In the genomic region with DNA sequence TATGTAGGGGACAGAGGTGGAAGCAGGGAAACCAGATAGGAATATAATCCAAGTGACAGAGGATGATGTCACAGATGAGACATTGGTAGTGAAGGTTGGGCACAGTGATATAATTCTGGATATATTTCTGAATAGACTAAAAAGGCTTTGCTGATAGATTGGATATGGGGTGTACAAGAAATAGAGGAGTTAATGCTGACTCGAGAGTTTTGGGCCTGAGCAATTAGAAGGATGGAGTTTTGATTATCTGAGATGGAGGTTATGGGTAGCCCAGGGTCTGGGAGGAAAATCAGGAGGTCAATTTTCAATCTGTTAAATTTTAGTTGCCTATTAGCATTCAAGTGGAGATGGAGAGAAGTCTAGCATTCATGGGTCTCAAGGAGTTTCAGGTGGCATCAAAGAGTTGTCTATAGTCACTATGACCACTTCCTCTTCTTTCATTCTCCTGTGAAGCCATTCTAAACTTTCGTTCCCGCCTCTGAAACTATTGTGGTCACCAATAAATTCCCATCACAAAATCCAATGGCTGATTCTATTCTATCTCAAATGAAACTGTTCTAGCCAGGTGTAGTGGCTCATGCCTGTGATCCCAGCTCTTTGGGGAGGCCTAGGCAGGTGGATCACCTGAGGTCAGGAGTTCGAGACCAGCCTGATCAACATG, we compare ENCODE assay signal across 16 cellular contexts. TPM values are rescaled to one million over a fixed set of nuclear protein-coding genes. Genes with fewer than 3 reads are reported as not detected.
DNase-seq lines count a peak whose midpoint lies in the region; ATAC-seq lines count a peak whose summit lies in the region.
"Had no signal": no experiment of that assay in that cellular context is flagged by ENCODE, and none has a peak within 500 bp of the region (broad histone marks: within the 10 kb centered on the region; RNA-seq: fewer than 3 reads in every experiment).

No MANE protein-coding gene starts in this region.

- DNase-seq in immature natural killer cell, result no peak
- DNase-seq in H4 (ENCODE audit: low spot score), result no peak
- DNase-seq in NCI-H82 treated with DMSO at 0.1 percent for 48 hours (lab: John Stamatoyannopoulos, UW; ENCODE audit: unreplicated experiment), result no peak
- no peak for DNase-seq in effector CD8-positive, alpha-beta T cell (lab: John Stamatoyannopoulos, UW)
- DNase-seq: activated CD4-positive, alpha-beta memory T cell treated with anti-CD3 and anti-CD28 coated beads, Interleukin-2, amount 10 ng/mL, durations not matched to agents 7 days and 5 days; CD4-positive, alpha-beta T cell; hippocampal formation; mesenchymal stem cell; NCI-H146; posterior cingulate gyrus had no signal

- H3K4me3 Mint-ChIP-seq in activated T-helper 17 cell treated with anti-CD3 and anti-CD28 coated beads, Interleukin-2, amount 50 U/mL, for 72 hours, result no peak overlapping the region
- no peak overlapping the region for H3K4me3 Mint-ChIP-seq in immature natural killer cell
- H3K4me3 Mint-ChIP-seq: activated CD4-positive, alpha-beta memory T cell treated with anti-CD3 and anti-CD28 coated beads, Interleukin-2, amount 10 ng/mL, durations not matched to agents 7 days and 5 days; activated naive CD4-positive, alpha-beta T cell treated with anti-CD3 and anti-CD28 coated beads, Interleukin-2, amount 50 U/mL, for 24 hours; CD4-positive, alpha-beta T cell; stimulated activated effector memory CD8-positive, alpha-beta T cell treated with anti-CD3 and anti-CD28 coated beads, Interleukin-12 subunit alpha, Interleukin-12 subunit beta, amount 100 ng/mL, for 72 hours had no signal

- no peaks in the 10 kb centered on the region for H3K9me3 Mint-ChIP-seq in activated T-helper 17 cell treated with anti-CD3 and anti-CD28 coated beads, Interleukin-2, amount 50 U/mL, for 72 hours
- no peaks in the 10 kb centered on the region for H3K9me3 Mint-ChIP-seq in immature natural killer cell
- H3K9me3 Mint-ChIP-seq: activated CD4-positive, alpha-beta memory T cell treated with anti-CD3 and anti-CD28 coated beads, Interleukin-2, amount 10 ng/mL, durations not matched to agents 7 days and 5 days; activated naive CD4-positive, alpha-beta T cell treated with anti-CD3 and anti-CD28 coated beads, Interleukin-2, amount 50 U/mL, for 24 hours; CD4-positive, alpha-beta T cell; stimulated activated effector memory CD8-positive, alpha-beta T cell treated with anti-CD3 and anti-CD28 coated beads, Interleukin-12 subunit alpha, Interleukin-12 subunit beta, amount 100 ng/mL, for 72 hours had no signal

- H3K36me3 Mint-ChIP-seq in activated T-helper 17 cell treated with anti-CD3 and anti-CD28 coated beads, Interleukin-2, amount 50 U/mL, for 72 hours (ENCODE audit: low read depth), result no peaks in the 10 kb centered on the region
- H3K36me3 Mint-ChIP-seq in immature natural killer cell, result peaks cover 4 to 5% (median 5%) of the 10 kb centered on the region in 3 donors
- H3K36me3 Mint-ChIP-seq: stimulated activated effector memory CD8-positive, alpha-beta T cell treated with anti-CD3 and anti-CD28 coated beads, Interleukin-12 subunit alpha, Interleukin-12 subunit beta, amount 100 ng/mL, for 72 hours had no signal

- ATAC-seq in GM18517 (IDR thresholded peaks at IDR 0.05; ENCODE audit: unreplicated experiment) (peak; percentile 62), GM21526 (IDR thresholded peaks at IDR 0.05; ENCODE audit: low FRiP score, unreplicated experiment) (peak; percentile 57), HG03342 (IDR thresholded peaks at IDR 0.05; ENCODE audit: unreplicated experiment) (peak; percentile 81)
- peak; percentile 72 for ATAC-seq in activated T-helper 17 cell treated with anti-CD3 and anti-CD28 coated beads, Interleukin-2, amount 50 U/mL, for 72 hours (replicated peaks)
- ATAC-seq: stimulated activated effector memory CD8-positive, alpha-beta T cell treated with anti-CD3 and anti-CD28 coated beads, Interleukin-12 subunit alpha, Interleukin-12 subunit beta, amount 100 ng/mL, for 72 hours had no signal

- no peaks in the 10 kb centered on the region for H3K27me3 Mint-ChIP-seq in activated T-helper 17 cell treated with anti-CD3 and anti-CD28 coated beads, Interleukin-2, amount 50 U/mL, for 72 hours
- peaks cover 0 to 4% (median 0%) of the 10 kb centered on the region in 3 donors for H3K27me3 Mint-ChIP-seq in immature natural killer cell (ENCODE audit: low read depth in 3 of 3)
- H3K27me3 Mint-ChIP-seq: activated CD4-positive, alpha-beta memory T cell treated with anti-CD3 and anti-CD28 coated beads, Interleukin-2, amount 10 ng/mL, durations not matched to agents 7 days and 5 days; activated naive CD4-positive, alpha-beta T cell treated with anti-CD3 and anti-CD28 coated beads, Interleukin-2, amount 50 U/mL, for 24 hours; CD4-positive, alpha-beta T cell had no signal

- no peak overlapping the region for H3K27ac Mint-ChIP-seq in activated T-helper 17 cell treated with anti-CD3 and anti-CD28 coated beads, Interleukin-2, amount 50 U/mL, for 72 hours
- H3K27ac Mint-ChIP-seq in immature natural killer cell, result no peak overlapping the region
- H3K27ac Mint-ChIP-seq: activated CD4-positive, alpha-beta memory T cell treated with anti-CD3 and anti-CD28 coated beads, Interleukin-2, amount 10 ng/mL, durations not matched to agents 7 days and 5 days; activated naive CD4-positive, alpha-beta T cell treated with anti-CD3 and anti-CD28 coated beads, Interleukin-2, amount 50 U/mL, for 24 hours; CD4-positive, alpha-beta T cell; stimulated activated effector memory CD8-positive, alpha-beta T cell treated with anti-CD3 and anti-CD28 coated beads, Interleukin-12 subunit alpha, Interleukin-12 subunit beta, amount 100 ng/mL, for 72 hours had no signal

- H3K4me1 Mint-ChIP-seq in activated T-helper 17 cell treated with anti-CD3 and anti-CD28 coated beads, Interleukin-2, amount 50 U/mL, for 72 hours, result peaks cover 16% of the 10 kb centered on the region
- peaks cover 10 to 17% of the 10 kb centered on the region in 2 donors for H3K4me1 Mint-ChIP-seq in immature natural killer cell

RNA-seq across cellular contexts. Expression of gene ANO6, which starts 10.6 kb away (rescaled TPM):
- total RNA-seq in activated T-helper 17 cell treated with anti-CD3 and anti-CD28 coated beads, Interleukin-2, amount 50 U/mL, for 72 hours, result 10 to 100 TPM; 26.8 to 45.1 TPM
- 10 to 100 TPM; 17.9 to 30.7 (median 27.7) TPM for polyA plus RNA-seq in immature natural killer cell
- total RNA-seq in H4 (2014; rRNA removed; shearing (Covaris generic)), result 30.9 and 37.6 TPM in 2 replicates
